ENCODE assay signal across 23 cellular contexts in the genomic region with DNA sequence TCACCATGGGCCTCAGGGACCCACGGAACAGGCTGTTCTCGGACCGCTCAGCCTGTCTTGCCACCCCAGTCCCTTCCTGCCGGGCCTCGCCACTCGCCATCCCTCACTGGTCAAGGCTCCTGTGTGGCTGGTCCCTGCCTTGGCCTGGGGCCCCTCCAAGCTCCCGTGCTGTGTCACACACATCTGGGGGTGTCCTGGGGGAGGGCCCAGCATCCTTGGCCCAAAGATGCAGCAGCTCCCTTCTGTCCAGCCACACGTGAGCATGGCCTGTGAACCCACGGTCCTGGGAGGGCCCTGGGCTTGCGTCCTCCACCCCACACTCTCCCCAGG. TPM values are rescaled to one million over a fixed set of nuclear protein-coding genes. Genes with fewer than 3 reads are reported as not detected.
DNase-seq lines count a peak whose midpoint lies in the region; ATAC-seq and TF ChIP-seq lines count a peak whose summit lies in the region.
"Had no signal": no experiment of that assay in that cellular context is flagged by ENCODE, and none has a peak within 500 bp of the region (broad histone marks: within the 10 kb centered on the region; RNA-seq: fewer than 3 reads in every experiment).

No MANE protein-coding gene starts in this region.

- ATAC-seq in lung (ENCODE audit: insufficient read depth, low FRiP score) = no peak
- ATAC-seq in GM18873 (IDR thresholded peaks at IDR 0.05; ENCODE audit: low FRiP score, unreplicated experiment) = no peak
- no peak for ATAC-seq in GM18909 (IDR thresholded peaks at IDR 0.05; ENCODE audit: poor library complexity, unreplicated experiment)

- H3K27ac ChIP-seq in angular gyrus (ENCODE audit: low read depth, low read length) = peak overlapping the region; percentile 20
- peak overlapping the region; percentile 34 to 76 for H3K27ac ChIP-seq in esophagus (ENCODE audit: low read depth in 2 of 2, low read length in 1 of 2)
- H3K27ac ChIP-seq in lung (ENCODE audit: low read depth in 1 of 2, low read length in 1 of 2) = peak overlapping the region; percentile 65 to 79
- H3K27ac ChIP-seq in suprapubic skin = peak overlapping the region; percentile 13
- H3K27ac ChIP-seq: GM23248, SJCRH30 had no signal

- H3K4me3 ChIP-seq in esophagus (ENCODE audit: low read depth in 1 of 2, low read length in 2 of 2) (no peak overlapping the region), lung (no peak overlapping the region), suprapubic skin (peak overlapping the region; percentile 54)
- H3K4me3 ChIP-seq: GM23248, SJCRH30 had no signal

- in situ Hi-C loops in GM13977 (cut with MboI; ENCODE audit: low pct_unique_long_range_greater_than_20kb, low sequenced_read_pairs, unreplicated experiment) = no loop called here

- H3K36me3 ChIP-seq in esophagus (ENCODE audit: control insufficient read depth in 2 of 2, insufficient read depth in 2 of 2, low read length in 1 of 2) (no peaks in the 10 kb centered on the region), lung (ENCODE audit: control insufficient read depth in 2 of 2, insufficient read depth in 2 of 2, low read length in 2 of 2) (peaks cover 0 to 4% of the 10 kb centered on the region in 2 donors), suprapubic skin (no peaks in the 10 kb centered on the region)
- H3K36me3 ChIP-seq: prostate gland, SJCRH30 had no signal

- no peak for TF ChIP-seq CTCF in lung (IDR thresholded peaks at IDR 0.05; ENCODE audit: control extremely low read depth, extremely low read depth)
- no peak for TF ChIP-seq CTCF in suprapubic skin (IDR thresholded peaks at IDR 0.05)
- no peak for TF ChIP-seq CTCF in GM13977 (IDR thresholded peaks at IDR 0.05; ENCODE audit: extremely low read depth, insufficient read depth, missing control alignments)

- WGBS in esophagus, 2 donors = 69 to 74% methylated on average over 10 of the region's 10 CpGs
- 45 to 50% methylated on average over 7 to 10 of the region's 10 CpGs for WGBS in lung, 2 donors
- WGBS in suprapubic skin = 80% methylated on average over 5 of the region's 10 CpGs

- TF ChIP-seq POLR2A in suprapubic skin (IDR thresholded peaks at IDR 0.05) = no peak

- H3K4me1 ChIP-seq in esophagus (ENCODE audit: control insufficient read depth in 2 of 2, insufficient read depth in 2 of 2, low read length in 1 of 2) (peaks cover 0 to 2% of the 10 kb centered on the region in 2 donors), lung (ENCODE audit: control insufficient read depth in 2 of 2, insufficient read depth in 2 of 2, low read length in 2 of 2) (no peaks in the 10 kb centered on the region), suprapubic skin (peaks cover 12% of the 10 kb centered on the region)
- H3K4me1 ChIP-seq: prostate gland had no signal

- no peak for TF ChIP-seq EP300 in suprapubic skin (IDR thresholded peaks at IDR 0.05)

- H3K9me3 ChIP-seq in esophagus (ENCODE audit: control insufficient read depth in 2 of 2, insufficient read depth in 1 of 2, low read depth in 1 of 2, low read length in 1 of 2) (no peaks in the 10 kb centered on the region), lung (ENCODE audit: control insufficient read depth in 2 of 2, insufficient read depth in 1 of 2, low read length in 1 of 2) (peaks cover 0 to 5% of the 10 kb centered on the region in 2 donors), suprapubic skin (no peaks in the 10 kb centered on the region)
- H3K9me3 ChIP-seq: prostate gland, SJCRH30, tibial artery had no signal

- H3K27me3 ChIP-seq in esophagus (ENCODE audit: control insufficient read depth in 1 of 2, insufficient read depth in 2 of 2, low read length in 2 of 2) = peaks cover 0 to 21% of the 10 kb centered on the region in 2 donors
- H3K27me3 ChIP-seq in lung (ENCODE audit: control insufficient read depth, insufficient read depth) = no peaks in the 10 kb centered on the region
- peaks cover 52% of the 10 kb centered on the region for H3K27me3 ChIP-seq in suprapubic skin

- DNase-seq in lung (ENCODE audit: low spot score) = no peak
- no peak for DNase-seq in suprapubic skin (ENCODE audit: low spot score in 2 of 2)
- no peak for DNase-seq in cerebellar cortex (ENCODE audit: low spot score)
- DNase-seq in GM13977 (ENCODE audit: low spot score) = no peak
- DNase-seq: activated CD4-positive, alpha-beta T cell treated with anti-CD3 and anti-CD28 coated beads, Interleukin-2, amount 10 ng/mL, durations not matched to agents 7 days and 5 days; activated CD8-positive, alpha-beta memory T cell treated with anti-CD3 and anti-CD28 coated beads, Interleukin-2, amount 50 U/mL, for 48 hours; activated gamma-delta T cell; AML-193; amygdala; endodermal cell; GM23248; hypothalamus; islet precursor cell; NCI-H1092 treated with DMSO at 0.1 percent for 48 hours; NCI-H526; SJCRH30 had no signal

RNA-seq across cellular contexts. Expression of a gene that starts 0.4 kb away (rescaled TPM):
- 10 to 100 TPM; 34.5 to 43.2 TPM for polyA plus RNA-seq in esophagus
- 100 to 1,000 TPM; 128 to 177 TPM for total RNA-seq in lung
- polyA plus RNA-seq in lung = 100 to 1,000 TPM; 275 to 379 TPM
- 10 to 100 TPM; 12.2 to 49.6 (median 28.6) TPM for total RNA-seq in suprapubic skin
- total RNA-seq: OCI-LY7 had no signal

RNA-seq across cellular contexts. Expression of a gene that starts 25.0 kb away (rescaled TPM):
- polyA plus RNA-seq in esophagus (100 to 1,000 TPM in 1 of 2 donors, 10 to 100 TPM in 1; 90.7 to 100 TPM), lung (100 to 1,000 TPM; 169 to 277 TPM)
- total RNA-seq in lung (100 to 1,000 TPM in 1 of 2 donors, 10 to 100 TPM in 1; 81.7 to 184 TPM), suprapubic skin (10 to 100 TPM; 43.5 to 73.2 (median 63.5) TPM)

RNA-seq across cellular contexts. Expression of a gene that starts 50.1 kb away (rescaled TPM):
- polyA plus RNA-seq in esophagus = 1 to 10 TPM; 1.6 to 2.5 TPM
- 10 to 100 TPM; 14.5 to 26.7 TPM for total RNA-seq in lung
- 10 to 100 TPM; 12.5 to 13.3 TPM for polyA plus RNA-seq in lung
- total RNA-seq in suprapubic skin = 10 to 100 TPM in 1 of 4 donors, 1 to 10 TPM in 3; 3.8 to 13.1 (median 6.3) TPM
- total RNA-seq: activated CD4-positive, alpha-beta T cell treated with anti-CD3 and anti-CD28 coated beads, Interleukin-2, amount 10 ng/mL, durations not matched to agents 7 days and 5 days; GM23248 had no signal
- polyA plus RNA-seq: GM23248 had no signal

Comparison
In these comparisons a context has a peak if more than half of its experiments do, and no peak if none do; other contexts are left out.
1. H3K27ac ChIP-seq: peak in every context shown above with its lines; median percentile 72 in lung; 55 in esophagus; 20 in angular gyrus; 13 in suprapubic skin.